19 cellular contexts compared by ENCODE assay signal in genomic region chr7:129184979-129185670, GRCh38. TPM values are rescaled to one million over a fixed set of nuclear protein-coding genes. Genes with fewer than 3 reads are reported as not detected.
DNase-seq lines count a peak whose midpoint lies in the region; ATAC-seq, FAIRE-seq and TF ChIP-seq lines count a peak whose summit lies in the region.
"Had no signal": no experiment of that assay in that cellular context is flagged by ENCODE, and none has a peak within 500 bp of the region (broad histone marks: within the 10 kb centered on the region; RNA-seq: fewer than 3 reads in every experiment).

No MANE protein-coding gene starts in this region.

- no peak overlapping the region for H2BK20ac ChIP-seq in H1 (ENCODE audit: low read length)

- no peaks in the 10 kb centered on the region for H3K9me3 Mint-ChIP-seq in MCF 10A (ENCODE audit: unreplicated experiment)
- no peaks in the 10 kb centered on the region for H3K9me3 Mint-ChIP-seq in type B pancreatic cell
- peaks cover 6% of the 10 kb centered on the region for H3K9me3 Mint-ChIP-seq in glutamatergic neuron (ENCODE audit: unreplicated experiment)
- H3K9me3 Mint-ChIP-seq: HFFc6 had no signal

- H3K79me1 ChIP-seq in H1 (ENCODE audit: low read depth, low read length), result peaks cover 4% of the 10 kb centered on the region; the same call in 1 of the 2 replicates

- no peak overlapping the region for H4K5ac ChIP-seq in H1 (ENCODE audit: insufficient read length, low read depth, low read length)

- no TSS peak for BruUV-seq in MCF 10A (replicated peaks; lab: Mats Ljungman, UMichigan)

- no peak overlapping the region for H3K4me3 ChIP-seq in breast epithelium
- H3K4me3 ChIP-seq in H1 (ENCODE audit: extremely low read depth in 1 of 4, insufficient read depth in 2 of 4, low read depth in 3 of 4, low read length in 4 of 4), result no peak overlapping the region
- H3K4me3 ChIP-seq: BLaER1 treated with 17β-estradiol and CSF1 and Interleukin-3, amounts not matched to agents 10 nM and 100 nM had no signal

- no peak overlapping the region for H3K4me2 ChIP-seq in H1 (ENCODE audit: insufficient read depth in 1 of 2, low read depth in 2 of 2, low read length in 2 of 2)

- no peak overlapping the region for H2BK15ac ChIP-seq in H1 (ENCODE audit: low read length)

- TF ChIP-seq CTCF in MCF 10A (IDR thresholded peaks at IDR 0.05; ENCODE audit: unreplicated experiment) (no peak), breast epithelium (IDR thresholded peaks at IDR 0.05) (no peak), H1 (IDR thresholded peaks at IDR 0.05; ENCODE audit: control extremely low read depth in 1 of 3, insufficient read depth in 1 of 3, low read depth in 1 of 3, low read length in 3 of 3) (no peak), type B pancreatic cell (conservative IDR thresholded peaks at IDR 0.05) (no peak), glutamatergic neuron (IDR thresholded peaks at IDR 0.05; ENCODE audit: partially characterized antibody, unreplicated experiment) (no peak)

- no peak overlapping the region for H3K18ac ChIP-seq in H1 (ENCODE audit: extremely low read depth, low read length)

- no peak overlapping the region for H3K27ac ChIP-seq in breast epithelium
- H3K27ac ChIP-seq in H1 (ENCODE audit: low read depth, low read length), result no peak overlapping the region
- H3K27ac ChIP-seq: BLaER1 treated with 17β-estradiol and CSF1 and Interleukin-3, amounts not matched to agents 10 nM and 100 nM; HL-60 had no signal

- no peak overlapping the region for H4K8ac ChIP-seq in H1 (ENCODE audit: extremely low read depth, insufficient read depth, low read length)

- H3K36me3 ChIP-seq in breast epithelium (no peaks in the 10 kb centered on the region), H1 (ENCODE audit: control insufficient read depth in 2 of 4, insufficient read depth in 4 of 4, low read length in 3 of 4) (no peaks in the 10 kb centered on the region)
- H3K36me3 ChIP-seq: BLaER1 treated with 17β-estradiol and CSF1 and Interleukin-3, amounts not matched to agents 10 nM and 100 nM had no signal

- no peak overlapping the region for H3K56ac ChIP-seq in H1 (replicated peaks; ENCODE audit: insufficient read length, low read depth, low read length)

- H3K27ac Mint-ChIP-seq in MCF 10A (ENCODE audit: low read depth, unreplicated experiment) (no peak overlapping the region), type B pancreatic cell (no peak overlapping the region), glutamatergic neuron (ENCODE audit: unreplicated experiment) (no peak overlapping the region)
- H3K27ac Mint-ChIP-seq: HFFc6 had no signal

- H3K36me3 Mint-ChIP-seq in MCF 10A (ENCODE audit: insufficient read depth, unreplicated experiment) (no peaks in the 10 kb centered on the region), type B pancreatic cell (peaks cover 5% of the 10 kb centered on the region), glutamatergic neuron (ENCODE audit: unreplicated experiment) (peaks cover 5% of the 10 kb centered on the region)

- no peak for TF ChIP-seq EP300 in H1 (IDR thresholded peaks at IDR 0.05; ENCODE audit: borderline replicate concordance in 1 of 2, low read depth in 2 of 2, low read length in 2 of 2)

- FAIRE-seq in H1 (lab: Jason Lieb, UNC), result no peak

- H3K4me1 Mint-ChIP-seq in MCF 10A (ENCODE audit: insufficient read depth, unreplicated experiment) (no peaks in the 10 kb centered on the region), type B pancreatic cell (ENCODE audit: unreplicated experiment) (peaks cover 12% of the 10 kb centered on the region), glutamatergic neuron (ENCODE audit: low read depth, unreplicated experiment) (peaks cover 15% of the 10 kb centered on the region)

- H4K91ac ChIP-seq in H1 (replicated peaks; ENCODE audit: insufficient read length, low read length), result no peak overlapping the region

- WGBS in H1 (ENCODE audit: extremely low coverage in 1 of 2, insufficient coverage in 1 of 2, insufficient read length in 1 of 2, insufficient replicate concordance in 2 of 2, low coverage in 1 of 2, low lambda C conversion rate in 2 of 2, missing lambda C conversion rate in 1 of 2), 2 experiments, result 92% methylated on average over 6 of the region's 6 CpGs; no CpG with 5 or more reads in 1 of the 2 experiments

- TF ChIP-seq POLR2A in breast epithelium (IDR thresholded peaks at IDR 0.05) (no peak), H1 (IDR thresholded peaks at IDR 0.05; ENCODE audit: control extremely low read depth in 1 of 2, low read depth in 2 of 2, low read length in 2 of 2) (no peak)

- H3K79me2 ChIP-seq in H1 (ENCODE audit: control insufficient read depth in 1 of 2, insufficient read depth in 2 of 2, low read length in 2 of 2), result peaks cover 5 to 10% of the 10 kb centered on the region in 2 experiments; a peak in 3 of 4 replicates

- H4K20me1 ChIP-seq in H1 (replicated peaks in 1 of 2; ENCODE audit: control insufficient read depth in 1 of 2, insufficient read depth in 2 of 2, low read length in 2 of 2), result peaks cover 0 to 3% of the 10 kb centered on the region in 2 experiments

- H3K27me3 Mint-ChIP-seq in MCF 10A (ENCODE audit: insufficient read depth, unreplicated experiment), result peaks cover 27% of the 10 kb centered on the region
- H3K27me3 Mint-ChIP-seq in type B pancreatic cell, result peaks cover 4% of the 10 kb centered on the region
- H3K27me3 Mint-ChIP-seq in glutamatergic neuron (ENCODE audit: unreplicated experiment), result peaks cover 10% of the 10 kb centered on the region

- no peak overlapping the region for H2BK120ac ChIP-seq in H1 (replicated peaks; ENCODE audit: low read depth, low read length)

- ATAC-seq in GM21381 (IDR thresholded peaks at IDR 0.05; ENCODE audit: unreplicated experiment), result no peak

- H3K23ac ChIP-seq in H1 (ENCODE audit: insufficient read length), result no peak overlapping the region

- H3K4ac ChIP-seq in H1 (replicated peaks; ENCODE audit: insufficient read length, low read depth, low read length), result no peak overlapping the region

- H2AFZ ChIP-seq in H1 (ENCODE audit: low read length), result no peak overlapping the region

- POLR2A ChIA-PET in MCF 10A (lab: Yijun Ruan, JAX), result no interaction called here
- POLR2A ChIA-PET in H1 (lab: Charles Lee; ENCODE audit: partially characterized antibody), result interaction anchor here (7.9 kb wide), 1 partner anchor 14 kb away, joined by 116 read pairs; no protein-coding TSS in a partner anchor

- H3K4me1 ChIP-seq in breast epithelium, result no peaks in the 10 kb centered on the region
- peaks cover 2 to 8% (median 4%) of the 10 kb centered on the region in 4 experiments; a peak in 6 of 7 replicates for H3K4me1 ChIP-seq in H1 (replicated peaks in 1 of 4; ENCODE audit: control insufficient read depth in 3 of 4, insufficient read depth in 4 of 4, low read length in 3 of 4)

- no peak for TF ChIP-seq RAD21 in H1 (IDR thresholded peaks at IDR 0.05 in 1 of 2, conservative IDR thresholded peaks at IDR 0.05 in 1 of 2; ENCODE audit: low read depth in 2 of 2, low read length in 2 of 2)

- no peak overlapping the region for H2BK5ac ChIP-seq in H1 (ENCODE audit: low read depth, low read length)

- CTCF ChIA-PET in MCF 10A (lab: Yijun Ruan, JAX) (interaction anchor here (0.5 to 2.0 kb wide), 3 partner anchors 21 to 252 kb away, joined by 3 to 7 read pairs (median 3); no protein-coding TSS in a partner anchor), H1 (lab: Charles Lee; ENCODE audit: partially characterized antibody) (interaction anchor here (1.0 kb wide), 2 partner anchors 26 to 29 kb away, joined by 3 to 4 read pairs; no protein-coding TSS in a partner anchor)

- H3K9ac ChIP-seq in H1 (replicated peaks in 1 of 4; ENCODE audit: extremely low read depth in 1 of 4, low read depth in 3 of 4, low read length in 3 of 4), result no peak overlapping the region
- H3K9ac ChIP-seq: BLaER1 treated with 17β-estradiol and CSF1 and Interleukin-3, amounts not matched to agents 10 nM and 100 nM had no signal

- no peak overlapping the region for H3K14ac ChIP-seq in H1 (ENCODE audit: insufficient read length)

- intact Hi-C loops in MCF 10A (cut with micrococcal nuclease) (no loop called here), breast epithelium (cut with DNase I; ENCODE audit: low total_unique reads) (no loop called here)

- DNase-seq in MCF 10A (ENCODE audit: unreplicated experiment) (peak; percentile 9), breast epithelium (ENCODE audit: low spot score in 2 of 2) (no peak), H1 (ENCODE audit: low read depth in 1 of 2, low spot score in 2 of 2) (no peak), myocyte (ENCODE audit: low read depth) (peak; percentile 77), type B pancreatic cell (ENCODE audit: extremely low spot score, unreplicated experiment) (no peak), germinal center (ENCODE audit: low spot score) (no peak), glutamatergic neuron (no peak)
- DNase-seq: 8988T, DMS153, EL, GOT3, HFFc6, KG1, MM.1S, NCI-H1930, NCI-H524 had no signal

- peak overlapping the region; percentile 62; the same call in 1 of the 2 replicates for H2BK12ac ChIP-seq in H1 (ENCODE audit: low read depth, low read length)

- H3K4me3 Mint-ChIP-seq in MCF 10A (ENCODE audit: unreplicated experiment), result no peak overlapping the region
- peak overlapping the region; percentile 33 for H3K4me3 Mint-ChIP-seq in type B pancreatic cell
- H3K4me3 Mint-ChIP-seq in glutamatergic neuron (ENCODE audit: unreplicated experiment), result no peak overlapping the region
- H3K4me3 Mint-ChIP-seq: HFFc6 had no signal

- H3K27me3 ChIP-seq in breast epithelium (no peaks in the 10 kb centered on the region), H1 (replicated peaks in 1 of 4; ENCODE audit: control insufficient read depth in 3 of 4, extremely low read depth in 1 of 4, insufficient read depth in 3 of 4, low read length in 3 of 4) (peaks cover 0 to 12% (median 6%) of the 10 kb centered on the region in 4 experiments; a peak in 4 of 7 replicates)

- H3K9me3 ChIP-seq in breast epithelium (no peaks in the 10 kb centered on the region), H1 (ENCODE audit: insufficient read depth in 2 of 2, low read depth in 1 of 2, low read length in 1 of 2) (no peaks in the 10 kb centered on the region)

- no peak overlapping the region for H2AK5ac ChIP-seq in H1 (ENCODE audit: low read depth, low read length)

- H3K23me2 ChIP-seq in H1 (ENCODE audit: low read depth, low read length), result peaks cover 15% of the 10 kb centered on the region; the same call in 1 of the 2 replicates

RNA-seq across cellular contexts. Expression of gene SMO, which starts 3.3 kb away (rescaled TPM):
- total RNA-seq in MCF 10A (2022), result not detected in 2 replicates
- total RNA-seq in breast epithelium, result 10 to 100 TPM in 2 of 3 donors, 1 to 10 TPM in 1; 6.2 to 11.8 (median 10.2) TPM
- total RNA-seq in H1 (2021; fragmentation: NEBNext Ultra II Directional; extraction: Animal tissue kit (Norgen Biotek cat#: 25700)), result 61.2 and 64.5 TPM in 2 replicates
- polyA plus RNA-seq in H1 (2011; rRNA removed), result 67.6 and 75.0 TPM in 2 replicates
- 60.1 TPM for polyA plus RNA-seq in H1 (2011; cell fraction: cytosol; rRNA removed)
- 137 TPM for polyA plus RNA-seq in H1 (2011; cell fraction: nucleus; rRNA removed)
- 43.2 to 67.8 TPM (median 62.6 TPM) in 4 replicates for polyA plus RNA-seq in H1 (2012, experiment 1 of 2)
- polyA plus RNA-seq in H1 (2012, experiment 2 of 2), result 59.7 TPM
- polyA plus RNA-seq in H1 (2013, experiment 1 of 2), result 43.2 TPM
- polyA plus RNA-seq in H1 (2013, experiment 2 of 2), result 45.3 TPM
- 98.6 and 143 TPM in 2 replicates for polyA minus RNA-seq in H1 (2011; rRNA and poly(A)+ RNA removed)
- 63.4 TPM for polyA minus RNA-seq in H1 (2011; cell fraction: cytosol; rRNA and poly(A)+ RNA removed)
- polyA minus RNA-seq in H1 (2011; cell fraction: nucleus; rRNA and poly(A)+ RNA removed), result 48.7 TPM
- 2.2 and 4.3 TPM in 2 replicates for total RNA-seq in myocyte
- 9.3 TPM for polyA plus RNA-seq in myocyte (2012)
- total RNA-seq in type B pancreatic cell (ENCODE audit: low replicate concordance), result 38.6 and 94.9 TPM in 2 replicates
- 5.9 TPM for total RNA-seq in glutamatergic neuron (ENCODE audit: unreplicated experiment)

RNA-seq across cellular contexts. Expression of gene AHCYL2, which starts 39.7 kb away (rescaled TPM):
- total RNA-seq in MCF 10A (2022) (12.8 and 16.4 TPM in 2 replicates), breast epithelium (10 to 100 TPM; 19.0 to 24.7 (median 21.8) TPM), myocyte (20.4 and 31.6 TPM in 2 replicates), type B pancreatic cell (ENCODE audit: low replicate concordance) (15.7 and 27.8 TPM in 2 replicates), glutamatergic neuron (ENCODE audit: unreplicated experiment) (16.8 TPM)
- 25.4 and 30.5 TPM in 2 replicates for total RNA-seq in H1 (2021; fragmentation: NEBNext Ultra II Directional; extraction: Animal tissue kit (Norgen Biotek cat#: 25700))
- 16.6 and 20.7 TPM in 2 replicates for polyA plus RNA-seq in H1 (2011; rRNA removed)
- polyA plus RNA-seq in H1 (2011; cell fraction: cytosol; rRNA removed), result 24.5 TPM
- 21.5 TPM for polyA plus RNA-seq in H1 (2011; cell fraction: nucleus; rRNA removed)
- 17.0 to 21.9 TPM (median 20.4 TPM) in 4 replicates for polyA plus RNA-seq in H1 (2012, experiment 1 of 2)
- polyA plus RNA-seq in H1 (2012, experiment 2 of 2), result 2.8 TPM
- 11.9 TPM for polyA plus RNA-seq in H1 (2013, experiment 1 of 2)
- 11.6 TPM for polyA plus RNA-seq in H1 (2013, experiment 2 of 2)
- polyA minus RNA-seq in H1 (2011; rRNA and poly(A)+ RNA removed), result 48.6 and 60.4 TPM in 2 replicates
- polyA minus RNA-seq in H1 (2011; cell fraction: cytosol; rRNA and poly(A)+ RNA removed), result 19.4 TPM
- 20.4 TPM for polyA minus RNA-seq in H1 (2011; cell fraction: nucleus; rRNA and poly(A)+ RNA removed)
- 13.2 TPM for polyA plus RNA-seq in myocyte (2012)

RNA-seq across cellular contexts. Expression of gene TSPAN33, which starts 40.6 kb away (rescaled TPM):
- total RNA-seq in MCF 10A (2022) (1.7 TPM in 2 replicates), breast epithelium (10 to 100 TPM in 1 of 3 donors, 1 to 10 TPM in 2; 3.9 to 11.4 (median 5.4) TPM), myocyte (132 and 153 TPM in 2 replicates), type B pancreatic cell (ENCODE audit: low replicate concordance) (6.3 and 13.8 TPM in 2 replicates), glutamatergic neuron (ENCODE audit: unreplicated experiment) (6.6 TPM)
- total RNA-seq in H1 (2021; fragmentation: NEBNext Ultra II Directional; extraction: Animal tissue kit (Norgen Biotek cat#: 25700)), result 47.1 TPM in 2 replicates
- 42.8 and 46.6 TPM in 2 replicates for polyA plus RNA-seq in H1 (2011; rRNA removed)
- polyA plus RNA-seq in H1 (2011; cell fraction: cytosol; rRNA removed), result 49.3 TPM
- 38.6 TPM for polyA plus RNA-seq in H1 (2011; cell fraction: nucleus; rRNA removed)
- 41.3 to 47.5 TPM (median 44.6 TPM) in 4 replicates for polyA plus RNA-seq in H1 (2012, experiment 1 of 2)
- polyA plus RNA-seq in H1 (2012, experiment 2 of 2), result 54.9 TPM
- polyA plus RNA-seq in H1 (2013, experiment 1 of 2), result 21.9 TPM
- polyA plus RNA-seq in H1 (2013, experiment 2 of 2), result 26.4 TPM
- 81.5 and 91.9 TPM in 2 replicates for polyA minus RNA-seq in H1 (2011; rRNA and poly(A)+ RNA removed)
- polyA minus RNA-seq in H1 (2011; cell fraction: cytosol; rRNA and poly(A)+ RNA removed), result 41.5 TPM
- 26.3 TPM for polyA minus RNA-seq in H1 (2011; cell fraction: nucleus; rRNA and poly(A)+ RNA removed)
- polyA plus RNA-seq in myocyte (2012), result 110 TPM

Comparison
In these comparisons a context has a peak if more than half of its experiments do, and no peak if none do; other contexts are left out.
1. DNase-seq: peak in MCF 10A (single experiment) and myocyte (single experiment); none in breast epithelium (0 of 2), H1 (0 of 2), type B pancreatic cell (single experiment), germinal center (single experiment) and glutamatergic neuron (single experiment).